Comparison of ENCODE assay signal across 11 cellular contexts in the genomic region with DNA sequence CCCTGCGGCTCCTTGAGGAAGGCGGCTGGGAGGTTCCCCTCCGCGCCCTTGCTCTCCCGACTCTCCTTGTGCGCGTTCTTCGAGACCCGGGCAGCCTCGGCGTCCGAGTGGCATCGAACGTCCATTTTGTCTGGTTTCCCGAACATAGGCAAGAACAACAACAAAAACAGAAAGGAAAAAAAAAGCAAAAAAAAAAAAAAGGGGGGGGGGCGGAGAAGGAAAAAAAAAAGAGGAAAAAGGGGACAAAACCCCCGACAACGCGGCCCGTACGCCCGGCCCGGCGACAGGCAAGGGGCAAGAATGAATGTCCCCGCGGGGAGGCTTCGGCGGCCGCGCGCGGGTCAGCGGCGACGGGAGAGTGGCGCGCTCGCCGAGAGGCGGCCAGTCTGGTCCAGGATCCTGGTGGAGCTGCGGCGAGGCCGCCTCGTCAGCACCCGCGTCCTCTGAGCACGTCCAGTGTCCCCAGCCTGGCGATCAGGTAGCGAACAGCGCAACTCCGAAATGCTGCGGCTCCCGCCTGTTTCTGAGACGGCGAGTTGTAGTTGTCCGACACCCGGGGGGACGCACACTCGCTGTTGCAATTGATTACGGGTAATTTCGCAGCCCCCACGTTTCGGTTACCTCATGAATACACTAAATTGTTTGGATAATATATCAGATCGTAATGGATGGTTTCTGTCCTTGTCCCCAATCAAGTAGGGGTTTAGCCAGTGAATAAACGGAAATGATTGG. TPM values are rescaled to one million over a fixed set of nuclear protein-coding genes. Genes with fewer than 3 reads are reported as not detected.
A peak's percentile ranks its signal among the peaks of the same experiment; 100 is the strongest.
DNase-seq lines count a peak whose midpoint lies in the region; ATAC-seq and TF ChIP-seq lines count a peak whose summit lies in the region.
"Had no signal": no experiment of that assay in that cellular context is flagged by ENCODE, and none has a peak within 500 bp of the region (broad histone marks: within the 10 kb centered on the region; RNA-seq: fewer than 3 reads in every experiment).

Gene VAX1, minus strand, starts transcription at position 360 of the 732 bp plus-strand sequence. Its CDS starts 214 bp downstream, at position 146.

- H3K27ac ChIP-seq in layer of hippocampus (ENCODE audit: low read depth, low read length) = peak within 1 kb of the TSS; percentile 30
- no peak within 1 kb of the TSS for H3K27ac ChIP-seq in testis

- no peaks in the 10 kb centered on the region for H3K4me1 ChIP-seq in testis
- H3K4me1 ChIP-seq: HAP-1 had no signal

- POLR2A ChIA-PET in activated naive CD8-positive, alpha-beta T cell treated with anti-CD3 and anti-CD28 coated beads, Interleukin-2, amount 10 ng/mL, durations not matched to agents 7 days and 5 days (lab: Charles Lee) = no interaction called here

- H3K27me3 Mint-ChIP-seq in activated naive CD8-positive, alpha-beta T cell treated with anti-CD3 and anti-CD28 coated beads, Interleukin-2, amount 10 ng/mL, durations not matched to agents 7 days and 5 days = peaks cover 76% of the 10 kb centered on the region

- no peak for TF ChIP-seq POLR2A in testis (IDR thresholded peaks at IDR 0.05)

- H3K36me3 Mint-ChIP-seq in activated naive CD8-positive, alpha-beta T cell treated with anti-CD3 and anti-CD28 coated beads, Interleukin-2, amount 10 ng/mL, durations not matched to agents 7 days and 5 days = peaks cover 5% of the 10 kb centered on the region

- no peak for ATAC-seq in activated naive CD8-positive, alpha-beta T cell treated with anti-CD3 and anti-CD28 coated beads, Interleukin-2, amount 10 ng/mL, durations not matched to agents 7 days and 5 days (ENCODE audit: low read depth)
- no peak for ATAC-seq in left lobe of liver

- H3K36me3 ChIP-seq in testis (ENCODE audit: low read depth, missing control alignments) = no peaks in the 10 kb centered on the region
- H3K36me3 ChIP-seq: HAP-1 had no signal

- DNase-seq in activated CD8-positive, alpha-beta memory T cell treated with anti-CD3 and anti-CD28 coated beads, Interleukin-2, amount 50 U/mL, for 48 hours = peak; percentile 53
- no peak for DNase-seq in activated CD8-positive, alpha-beta memory T cell treated with anti-CD3 and anti-CD28 coated beads for 24 hours
- peak; percentile 33 for DNase-seq in activated naive CD8-positive, alpha-beta T cell treated with anti-CD3 and anti-CD28 coated beads, Interleukin-2, amount 10 ng/mL, durations not matched to agents 7 days and 5 days
- no peak for DNase-seq in testis
- DNase-seq in left lobe of liver (ENCODE audit: low spot score) = no peak
- DNase-seq in GM03348 (ENCODE audit: low spot score) = no peak
- DNase-seq in DMS79 (lab: John Stamatoyannopoulos, UW) = no peak
- DNase-seq: NCI-H2029 treated with DMSO at 0.1 percent for 48 hours, substantia nigra had no signal

- H3K9me3 ChIP-seq in testis = no peaks in the 10 kb centered on the region
- H3K9me3 ChIP-seq: HAP-1 had no signal

- H3K4me1 Mint-ChIP-seq in activated naive CD8-positive, alpha-beta T cell treated with anti-CD3 and anti-CD28 coated beads, Interleukin-2, amount 10 ng/mL, durations not matched to agents 7 days and 5 days = peaks cover 2% of the 10 kb centered on the region

- H3K4me3 ChIP-seq in testis = peak within 1 kb of the TSS; percentile 34 to 40
- H3K4me3 ChIP-seq: HAP-1 had no signal

- no peaks in the 10 kb centered on the region for H3K9me3 Mint-ChIP-seq in activated naive CD8-positive, alpha-beta T cell treated with anti-CD3 and anti-CD28 coated beads, Interleukin-2, amount 10 ng/mL, durations not matched to agents 7 days and 5 days

- TF ChIP-seq CTCF in testis (IDR thresholded peaks at IDR 0.05) = no peak

- 3% methylated on average over 56 to 64 of the region's 65 CpGs for WGBS in testis, 2 donors

- peaks cover 59% of the 10 kb centered on the region for H3K27me3 ChIP-seq in layer of hippocampus (ENCODE audit: control insufficient read depth, insufficient read depth, low read length)
- H3K27me3 ChIP-seq in testis = no peaks in the 10 kb centered on the region

- H3K4me3 Mint-ChIP-seq in activated naive CD8-positive, alpha-beta T cell treated with anti-CD3 and anti-CD28 coated beads, Interleukin-2, amount 10 ng/mL, durations not matched to agents 7 days and 5 days = no peak within 1 kb of the TSS

- intact Hi-C loops in testis (cut with DNase I; ENCODE audit: low total_unique reads) = no loop called here

- peak within 1 kb of the TSS; percentile 64 for H3K27ac Mint-ChIP-seq in activated naive CD8-positive, alpha-beta T cell treated with anti-CD3 and anti-CD28 coated beads, Interleukin-2, amount 10 ng/mL, durations not matched to agents 7 days and 5 days

RNA-seq across cellular contexts. Expression of gene VAX1, which starts in this region (rescaled TPM):
- total RNA-seq in activated naive CD8-positive, alpha-beta T cell treated with anti-CD3 and anti-CD28 coated beads, Interleukin-2, amount 10 ng/mL, durations not matched to agents 7 days and 5 days = not detected
- total RNA-seq in testis (under 1 TPM; 0.56 to 0.71 TPM), left lobe of liver (not detected)
- polyA plus RNA-seq in testis (ENCODE audit: insufficient read depth, low read depth, low replicate concordance) = 0.47 TPM

Comparison
In these comparisons a context has a peak if more than half of its experiments do, and no peak if none do; other contexts are left out.
1. Peak in DNase-seq in activated naive CD8-positive, alpha-beta T cell treated with anti-CD3 and anti-CD28 coated beads, Interleukin-2, amount 10 ng/mL, durations not matched to agents 7 days and 5 days; RNA of the gene not detected or under 1 TPM.